21 cellular contexts compared by ENCODE assay signal in the genomic region with DNA sequence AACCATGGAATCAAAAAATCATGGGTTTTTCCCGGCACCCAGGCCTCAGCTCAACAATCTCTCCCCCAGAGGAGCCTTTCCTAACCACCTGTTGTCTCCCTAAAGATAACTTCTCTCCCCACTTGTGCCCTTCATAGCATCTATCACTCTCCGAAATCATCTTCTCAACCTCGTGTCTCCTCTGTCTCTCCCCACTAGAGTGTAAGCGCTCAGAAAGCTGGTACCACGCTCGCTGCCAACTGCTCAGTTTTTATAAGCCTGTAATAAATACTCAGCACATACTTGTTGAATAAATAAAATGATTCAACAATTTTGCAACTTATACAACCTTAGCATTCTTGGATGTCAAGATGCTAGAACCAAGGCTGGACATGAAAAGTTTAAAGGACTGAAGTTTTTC.
"Had no signal": no experiment of that assay in that cellular context is flagged by ENCODE, and none has a peak within 500 bp of the region (broad histone marks: within the 10 kb centered on the region; RNA-seq: fewer than 3 reads in every experiment).

No MANE protein-coding gene starts in this region.

- H3K27ac Mint-ChIP-seq: naive B cell; natural killer cell; nephron progenitor cell; neural progenitor cell; stimulated activated naive B cell treated with anti-CD40 and anti-IgM and Interleukin-4, amounts not matched to agents 10 μg/mL and 1 μg/mL and 100 μg/mL, for 72 hours had no signal

- H3K9me3 Mint-ChIP-seq: natural killer cell, neural progenitor cell had no signal

- H3K36me3 Mint-ChIP-seq: naive B cell; natural killer cell; neural progenitor cell; stimulated activated naive B cell treated with anti-CD40 and anti-IgM and Interleukin-4, amounts not matched to agents 10 μg/mL and 1 μg/mL and 100 μg/mL, for 72 hours had no signal

- ATAC-seq: natural killer cell; sciatic nerve; stimulated activated naive B cell treated with anti-CD40 and anti-IgM and Interleukin-4, amounts not matched to agents 10 μg/mL and 1 μg/mL and 100 μg/mL, for 72 hours; stimulated activated naive CD8-positive, alpha-beta T cell treated with anti-CD3 and anti-CD28 coated beads, Interleukin-15, Interleukin-2, amounts not matched to agents 100 U/mL and 50 U/mL, for 24 hours had no signal

- DNase-seq: islet precursor cell; left ventricle myocardium inferior; mesendoderm; naive B cell; natural killer cell; nephron progenitor cell; occipital lobe; stimulated activated CD4-positive, alpha-beta T cell treated with anti-CD3 and anti-CD28 coated beads, Interleukin-12 subunit alpha, Interleukin-12 subunit beta, amount 100 ng/mL, for 4 hours; stimulated activated CD4-positive, alpha-beta T cell treated with anti-CD3 and anti-CD28 coated beads, Interleukin-15, amount 100 ng/mL, for 24 hours; stimulated activated CD4-positive, alpha-beta T cell treated with anti-CD3 and anti-CD28 coated beads, Interleukin-2, amount 100 ng/mL, for 24 hours; stimulated activated CD4-positive, alpha-beta T cell treated with anti-CD3 and anti-CD28 coated beads, Interleukin-4, amount 100 ng/mL, for 1 hour; stimulated activated naive B cell treated with anti-CD40 and anti-IgM and Interleukin-4, amounts not matched to agents 10 μg/mL and 1 μg/mL and 100 μg/mL, for 72 hours; stimulated activated naive CD8-positive, alpha-beta T cell treated with anti-CD3 and anti-CD28 coated beads, Interleukin-15, Interleukin-2, amounts not matched to agents 100 U/mL and 50 U/mL, for 24 hours; stomach; testis; thyroid gland; trophoblast cell; uterus had no signal

- H3K4me1 Mint-ChIP-seq: naive B cell; nephron progenitor cell; neural progenitor cell; stimulated activated naive B cell treated with anti-CD40 and anti-IgM and Interleukin-4, amounts not matched to agents 10 μg/mL and 1 μg/mL and 100 μg/mL, for 72 hours had no signal

- H3K4me3 Mint-ChIP-seq: mesothelial cell of epicardium; naive B cell; natural killer cell; nephron progenitor cell; neural progenitor cell; stimulated activated naive B cell treated with anti-CD40 and anti-IgM and Interleukin-4, amounts not matched to agents 10 μg/mL and 1 μg/mL and 100 μg/mL, for 72 hours had no signal
